In the genomic region with DNA sequence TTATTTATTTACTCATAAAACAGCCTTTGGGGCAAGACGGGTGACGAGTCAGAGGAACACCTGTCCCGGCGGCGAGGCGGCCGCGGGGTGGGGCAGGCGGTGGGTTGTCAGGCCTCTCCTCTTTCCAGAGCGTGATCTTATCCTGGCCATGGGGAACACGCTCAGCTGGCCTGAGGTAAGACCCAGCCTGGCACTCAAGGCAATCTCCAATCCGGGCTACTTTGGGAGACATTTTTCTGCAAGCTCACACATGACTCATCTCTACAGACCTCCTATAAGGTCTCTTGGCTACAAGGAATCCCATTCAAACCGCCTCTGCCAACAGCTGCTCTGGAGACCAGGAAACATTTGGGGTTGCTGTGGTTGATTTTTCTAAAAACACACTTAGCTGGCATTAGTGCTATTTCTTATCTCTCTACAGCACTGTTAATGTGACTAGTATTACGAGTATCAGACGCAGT, we compare ENCODE assay signal across 8 cellular contexts. TPM values are rescaled to one million over a fixed set of nuclear protein-coding genes. Genes with fewer than 3 reads are reported as not detected.
DNase-seq lines count a peak whose midpoint lies in the region; ATAC-seq and TF ChIP-seq lines count a peak whose summit lies in the region.

No MANE protein-coding gene starts in this region.

- H3K4me3 ChIP-seq in BJ (ENCODE audit: low read depth, low read length) (no peak overlapping the region), HL-60 (replicated peaks; ENCODE audit: insufficient read depth, low read length) (no peak overlapping the region), vagina (peak overlapping the region in 1 of 2 donors; percentile 7)

- H3K4me1 ChIP-seq in vagina, result peaks cover 98% of the 10 kb centered on the region

- intact Hi-C loops in vagina (cut with DNase I), result no loop called here

- ATAC-seq in memory B cell (ENCODE audit: low read depth), result no peak

- peaks cover 76% of the 10 kb centered on the region for H3K4me1 Mint-ChIP-seq in T-helper 1 cell treated with Interleukin-12 subunit alpha and Interleukin-12 subunit beta and Interleukin-4 antibody, amounts not matched to agents 30 μg/mL and 1 μg/mL, for 36 hours (ENCODE audit: low read depth)
- peaks cover 67% of the 10 kb centered on the region for H3K4me1 Mint-ChIP-seq in memory B cell

- no peaks in the 10 kb centered on the region for H3K9me3 ChIP-seq in vagina

- no peak for TF ChIP-seq CTCF in BJ (IDR thresholded peaks at IDR 0.05; ENCODE audit: insufficient read depth, low read depth, low read length)
- TF ChIP-seq CTCF in HL-60 (IDR thresholded peaks at IDR 0.05; ENCODE audit: insufficient read depth, low read length), result no peak
- TF ChIP-seq CTCF in vagina (IDR thresholded peaks at IDR 0.05), result no peak

- peak; percentile 68 for DNase-seq in BJ (ENCODE audit: low read depth)
- DNase-seq in HL-60 (ENCODE audit: low read depth in 1 of 2, low spot score in 1 of 2), result peak in 1 of 2 experiments; percentile 72
- no peak for DNase-seq in caudate nucleus (lab: John Stamatoyannopoulos, UW)
- no peak for DNase-seq in memory B cell (ENCODE audit: low spot score in 2 of 2)
- DNase-seq in vagina (ENCODE audit: extremely low spot score in 2 of 2), result no peak
- no peak for DNase-seq in NK-92 treated with Interleukin-12 subunit alpha and Interleukin-12 subunit beta, amount 100 ng/mL, for 24 hours (lab: John Stamatoyannopoulos, UW)
- no peak for DNase-seq in NCI-H2107 treated with DMSO at 0.1 percent for 48 hours (lab: John Stamatoyannopoulos, UW; ENCODE audit: unreplicated experiment)

- H3K9me3 Mint-ChIP-seq in T-helper 1 cell treated with Interleukin-12 subunit alpha and Interleukin-12 subunit beta and Interleukin-4 antibody, amounts not matched to agents 30 μg/mL and 1 μg/mL, for 36 hours, result no peaks in the 10 kb centered on the region
- no peaks in the 10 kb centered on the region for H3K9me3 Mint-ChIP-seq in memory B cell

- peak overlapping the region; percentile 72 for H3K4me3 Mint-ChIP-seq in T-helper 1 cell treated with Interleukin-12 subunit alpha and Interleukin-12 subunit beta and Interleukin-4 antibody, amounts not matched to agents 30 μg/mL and 1 μg/mL, for 36 hours
- H3K4me3 Mint-ChIP-seq in memory B cell, result peak overlapping the region; percentile 59

- peak overlapping the region; percentile 93 for H3K27ac Mint-ChIP-seq in T-helper 1 cell treated with Interleukin-12 subunit alpha and Interleukin-12 subunit beta and Interleukin-4 antibody, amounts not matched to agents 30 μg/mL and 1 μg/mL, for 36 hours
- H3K27ac Mint-ChIP-seq in memory B cell, result peak overlapping the region; percentile 94

- POLR2A ChIA-PET in BJ (lab: Charles Lee), result interaction anchor here (0.5 kb wide), 1 partner anchor 14 kb away, joined by 3 read pairs; no protein-coding TSS in a partner anchor

- H3K36me3 ChIP-seq in BJ (ENCODE audit: control insufficient read depth, insufficient read depth, low read length) (no peaks in the 10 kb centered on the region), vagina (peaks cover 0 to 5% of the 10 kb centered on the region in 2 donors)

- CTCF ChIA-PET in BJ (lab: Yijun Ruan, JAX), result interaction anchor here (1.1 to 2.2 kb wide), 4 partner anchors 16 to 142 kb away, joined by 3 to 13 read pairs (median 3); no protein-coding TSS in a partner anchor

- H3K27ac ChIP-seq in HL-60 (replicated peaks) (peak overlapping the region; percentile 78), caudate nucleus (ENCODE audit: low read depth, low read length) (peak overlapping the region; percentile 14), vagina (peak overlapping the region; percentile 64)

- no peak for TF ChIP-seq POLR2A in vagina (IDR thresholded peaks at IDR 0.05)

- H3K36me3 Mint-ChIP-seq in T-helper 1 cell treated with Interleukin-12 subunit alpha and Interleukin-12 subunit beta and Interleukin-4 antibody, amounts not matched to agents 30 μg/mL and 1 μg/mL, for 36 hours (ENCODE audit: low read depth), result peaks cover 27% of the 10 kb centered on the region
- H3K36me3 Mint-ChIP-seq in memory B cell, result peaks cover 9% of the 10 kb centered on the region

- H3K27me3 ChIP-seq in BJ (ENCODE audit: control insufficient read depth, insufficient read depth, low read length) (no peaks in the 10 kb centered on the region), HL-60 (ENCODE audit: insufficient read depth, poor library complexity, severe bottlenecking) (no peaks in the 10 kb centered on the region), vagina (no peaks in the 10 kb centered on the region)

- no peaks in the 10 kb centered on the region for H3K27me3 Mint-ChIP-seq in T-helper 1 cell treated with Interleukin-12 subunit alpha and Interleukin-12 subunit beta and Interleukin-4 antibody, amounts not matched to agents 30 μg/mL and 1 μg/mL, for 36 hours (ENCODE audit: low read depth)
- H3K27me3 Mint-ChIP-seq in memory B cell, result no peaks in the 10 kb centered on the region

RNA-seq across cellular contexts. Expression of gene RAPGEF1, which starts 6.2 kb away (rescaled TPM):
- polyA plus RNA-seq in BJ (2011; rRNA removed), result 26.9 and 31.6 TPM in 2 replicates
- polyA minus RNA-seq in BJ (2011; rRNA and poly(A)+ RNA removed), result 24.0 and 25.6 TPM in 2 replicates
- total RNA-seq in vagina, result 57.9 TPM

Comparison
In these comparisons a context has a peak if more than half of its experiments do, and no peak if none do; other contexts are left out.
1. H3K27ac ChIP-seq: peak in every context shown above with its lines; median percentile 78 in HL-60; 64 in vagina; 14 in caudate nucleus.